Comparison of ENCODE assay signal across 10 cellular contexts in the genomic region with DNA sequence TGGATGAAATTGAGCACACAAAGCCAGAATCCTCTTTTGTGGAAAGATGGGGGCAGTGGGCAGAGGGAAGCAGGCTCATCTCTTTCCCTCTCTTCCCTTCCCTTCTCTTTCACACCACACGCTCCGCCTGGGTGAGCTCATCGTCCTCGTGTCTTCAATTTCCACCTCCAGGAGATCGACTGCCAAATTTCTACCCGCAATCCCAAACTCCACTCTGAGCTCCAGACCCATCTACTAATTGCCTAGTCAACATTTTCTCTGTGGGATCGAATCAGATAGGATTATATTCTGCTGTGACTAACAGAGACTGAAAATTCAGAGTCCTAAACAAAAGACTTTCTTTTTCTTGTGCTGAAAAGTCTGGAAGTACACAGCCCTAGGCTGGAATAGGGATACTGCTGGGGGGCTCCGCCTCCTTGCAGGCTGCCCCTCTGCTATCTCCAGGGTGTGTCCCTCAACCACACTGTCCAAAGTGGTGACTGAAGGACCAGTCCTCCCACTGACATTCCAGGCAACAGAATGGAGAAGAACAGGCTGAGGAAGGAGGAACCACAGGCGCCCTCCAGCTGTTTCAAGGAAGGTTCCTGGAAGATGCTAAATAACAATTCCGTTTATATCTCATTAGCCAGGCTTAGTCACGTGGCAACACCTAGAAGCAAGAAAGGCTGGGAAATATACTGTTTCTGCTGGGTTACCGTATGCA. TPM values are rescaled to one million over a fixed set of nuclear protein-coding genes. Genes with fewer than 3 reads are reported as not detected.
DNase-seq lines count a peak whose midpoint lies in the region; ATAC-seq and TF ChIP-seq lines count a peak whose summit lies in the region.
"Had no signal": no experiment of that assay in that cellular context is flagged by ENCODE, and none has a peak within 500 bp of the region (broad histone marks: within the 10 kb centered on the region; RNA-seq: fewer than 3 reads in every experiment).

No MANE protein-coding gene starts in this region.

- peaks cover 11% of the 10 kb centered on the region for H3K4me1 ChIP-seq in Caco-2
- no peaks in the 10 kb centered on the region for H3K4me1 ChIP-seq in breast epithelium

- H3K4me3 ChIP-seq in Caco-2 (ENCODE audit: low read depth, low read length) (no peak overlapping the region), breast epithelium (peak overlapping the region in 2 of 3 donors; percentile 20 to 57)

- intact Hi-C loops in Caco-2 (cut with micrococcal nuclease; ENCODE audit: unreplicated experiment) (no loop called here), breast epithelium (cut with DNase I; ENCODE audit: low total_unique reads) (no loop called here)

- peak overlapping the region; percentile 74 to 88 for H3K27ac ChIP-seq in breast epithelium

- BruUV-seq in Caco-2 (replicated peaks; lab: Mats Ljungman, UMichigan), result no TSS peak

- TF ChIP-seq POLR2A in breast epithelium (IDR thresholded peaks at IDR 0.05), result no peak

- CTCF ChIA-PET in Caco-2 (lab: Charles Lee), result interaction anchor here (2.7 kb wide), 1 partner anchor 17 kb away, joined by 9 read pairs; no protein-coding TSS in a partner anchor

- H3K27ac Mint-ChIP-seq in Caco-2 (ENCODE audit: unreplicated experiment) (no peak overlapping the region), neural crest cell (ENCODE audit: unreplicated experiment) (peak overlapping the region; percentile 5)
- H3K27ac Mint-ChIP-seq: activated CD4-positive, alpha-beta T cell treated with anti-CD3 and anti-CD28 coated beads for 36 hours; naive B cell; stimulated activated effector memory CD8-positive, alpha-beta T cell treated with anti-CD3 and anti-CD28 coated beads, Interleukin-12 subunit alpha, Interleukin-12 subunit beta, amount 100 ng/mL, for 72 hours had no signal

- POLR2A ChIA-PET in Caco-2 (lab: Charles Lee), result no interaction called here

- H3K4me1 Mint-ChIP-seq in Caco-2 (ENCODE audit: low read depth, unreplicated experiment) (peaks cover 9% of the 10 kb centered on the region), neural crest cell (peaks cover 15% of the 10 kb centered on the region)
- H3K4me1 Mint-ChIP-seq: activated CD4-positive, alpha-beta T cell treated with anti-CD3 and anti-CD28 coated beads for 36 hours; naive B cell had no signal

- no peaks in the 10 kb centered on the region for H3K9me3 Mint-ChIP-seq in Caco-2 (ENCODE audit: unreplicated experiment)
- H3K9me3 Mint-ChIP-seq in neural crest cell, result no peaks in the 10 kb centered on the region
- H3K9me3 Mint-ChIP-seq: naive B cell; stimulated activated effector memory CD8-positive, alpha-beta T cell treated with anti-CD3 and anti-CD28 coated beads, Interleukin-12 subunit alpha, Interleukin-12 subunit beta, amount 100 ng/mL, for 72 hours had no signal

- H3K9me3 ChIP-seq in Caco-2 (no peaks in the 10 kb centered on the region), breast epithelium (no peaks in the 10 kb centered on the region)

- DNase-seq in Caco-2, result peak; percentile 29 to 50
- DNase-seq in breast epithelium (ENCODE audit: low spot score in 2 of 2), result no peak
- no peak for DNase-seq in neural crest cell (ENCODE audit: low read depth, low spot score)
- DNase-seq in stimulated activated naive CD8-positive, alpha-beta T cell treated with anti-CD3 and anti-CD28 coated beads, Interleukin-15, Interleukin-2, amounts not matched to agents 100 U/mL and 50 U/mL, for 24 hours, result no peak
- no peak for DNase-seq in putamen (ENCODE audit: low spot score)
- DNase-seq: activated CD4-positive, alpha-beta T cell treated with anti-CD3 and anti-CD28 coated beads for 36 hours; naive B cell; NCI-H187 treated with DMSO at 0.1 percent for 48 hours had no signal

- H3K36me3 ChIP-seq in Caco-2 (ENCODE audit: control insufficient read depth, insufficient read depth, low read length) (no peaks in the 10 kb centered on the region), breast epithelium (no peaks in the 10 kb centered on the region)

- no peaks in the 10 kb centered on the region for H3K27me3 ChIP-seq in Caco-2 (replicated peaks; ENCODE audit: control insufficient read depth, insufficient read depth, low read length)
- no peaks in the 10 kb centered on the region for H3K27me3 ChIP-seq in breast epithelium

- no peak for ATAC-seq in GM21528 (IDR thresholded peaks at IDR 0.05; ENCODE audit: low FRiP score, unreplicated experiment)
- no peak for ATAC-seq in stimulated activated naive CD8-positive, alpha-beta T cell treated with anti-CD3 and anti-CD28 coated beads, Interleukin-15, Interleukin-2, amounts not matched to agents 100 U/mL and 50 U/mL, for 24 hours
- ATAC-seq: activated CD4-positive, alpha-beta T cell treated with anti-CD3 and anti-CD28 coated beads for 36 hours had no signal

- H3K36me3 Mint-ChIP-seq in Caco-2 (ENCODE audit: insufficient read depth, unreplicated experiment) (peaks cover 5% of the 10 kb centered on the region), neural crest cell (ENCODE audit: low read depth) (no peaks in the 10 kb centered on the region)
- H3K36me3 Mint-ChIP-seq: naive B cell; stimulated activated effector memory CD8-positive, alpha-beta T cell treated with anti-CD3 and anti-CD28 coated beads, Interleukin-12 subunit alpha, Interleukin-12 subunit beta, amount 100 ng/mL, for 72 hours had no signal

- no peak for TF ChIP-seq CTCF in Caco-2 (IDR thresholded peaks at IDR 0.05; ENCODE audit: insufficient read depth in 1 of 2, low read depth in 1 of 2, low read length in 1 of 2, severe bottlenecking in 1 of 2, unreplicated experiment in 1 of 2)
- no peak for TF ChIP-seq CTCF in breast epithelium (IDR thresholded peaks at IDR 0.05)
- no peak for TF ChIP-seq CTCF in neural crest cell (conservative IDR thresholded peaks at IDR 0.05)

- peaks cover 10% of the 10 kb centered on the region for H3K27me3 Mint-ChIP-seq in Caco-2 (ENCODE audit: insufficient read depth, unreplicated experiment)
- peaks cover 38% of the 10 kb centered on the region for H3K27me3 Mint-ChIP-seq in neural crest cell (ENCODE audit: low read depth)

- H3K4me3 Mint-ChIP-seq in Caco-2 (ENCODE audit: unreplicated experiment) (no peak overlapping the region), neural crest cell (no peak overlapping the region)
- H3K4me3 Mint-ChIP-seq: activated CD4-positive, alpha-beta T cell treated with anti-CD3 and anti-CD28 coated beads for 36 hours; naive B cell; stimulated activated effector memory CD8-positive, alpha-beta T cell treated with anti-CD3 and anti-CD28 coated beads, Interleukin-12 subunit alpha, Interleukin-12 subunit beta, amount 100 ng/mL, for 72 hours had no signal

RNA-seq across cellular contexts. Expression of a gene that starts 5.0 kb away (rescaled TPM):
- not detected in 2 replicates for total RNA-seq in Caco-2 (2022)
- 10 to 100 TPM in 1 of 3 donors, 1 to 10 TPM in 2; 7.0 to 25.2 (median 9.3) TPM for total RNA-seq in breast epithelium
- total RNA-seq in neural crest cell, result 1.1 and 1.3 TPM in 2 replicates
- total RNA-seq: activated CD4-positive, alpha-beta T cell treated with anti-CD3 and anti-CD28 coated beads for 36 hours had no signal

RNA-seq across cellular contexts. Expression of a gene that starts 15.1 kb away (rescaled TPM):
- total RNA-seq in Caco-2 (2022) (not detected in 2 replicates), breast epithelium (10 to 100 TPM in 1 of 3 donors, 1 to 10 TPM in 2; 2.0 to 32.0 (median 6.9) TPM), neural crest cell (not detected in 2 replicates)
- total RNA-seq: activated CD4-positive, alpha-beta T cell treated with anti-CD3 and anti-CD28 coated beads for 36 hours had no signal

RNA-seq across cellular contexts. Expression of a gene that starts 40.1 kb away (rescaled TPM):
- total RNA-seq in Caco-2 (2022), result 54.7 and 56.1 TPM in 2 replicates
- 10 to 100 TPM; 12.3 to 29.3 (median 15.7) TPM for total RNA-seq in breast epithelium
- total RNA-seq in neural crest cell, result 86.0 and 93.0 TPM in 2 replicates

RNA-seq across cellular contexts. Expression of a gene that starts 45.7 kb away (rescaled TPM):
- total RNA-seq in Caco-2 (2022) (0.12 and 0.23 TPM in 2 replicates), breast epithelium (10 to 100 TPM; 29.4 to 39.5 (median 37.4) TPM), neural crest cell (3.0 and 3.2 TPM in 2 replicates)
- total RNA-seq: activated CD4-positive, alpha-beta T cell treated with anti-CD3 and anti-CD28 coated beads for 36 hours had no signal

RNA-seq across cellular contexts. Expression of a gene that starts 53.8 kb away (rescaled TPM):
- total RNA-seq in Caco-2 (2022), result not detected in 2 replicates
- total RNA-seq in breast epithelium, result under 1 TPM in 2 of 3 donors, not detected in 1; 0.33 to 0.88 TPM
- 0.54 and 0.55 TPM in 2 replicates for total RNA-seq in neural crest cell

Comparison
In these comparisons a context has a peak if more than half of its experiments do, and no peak if none do; other contexts are left out.
1. DNase-seq: peak in Caco-2 (2 of 2); none in breast epithelium (0 of 2), neural crest cell (single experiment), stimulated activated naive CD8-positive, alpha-beta T cell treated with anti-CD3 and anti-CD28 coated beads, Interleukin-15, Interleukin-2, amounts not matched to agents 100 U/mL and 50 U/mL, for 24 hours (single experiment) and putamen (single experiment).